Comparison of ENCODE assay signal across 1 cellular context in the genomic region with DNA sequence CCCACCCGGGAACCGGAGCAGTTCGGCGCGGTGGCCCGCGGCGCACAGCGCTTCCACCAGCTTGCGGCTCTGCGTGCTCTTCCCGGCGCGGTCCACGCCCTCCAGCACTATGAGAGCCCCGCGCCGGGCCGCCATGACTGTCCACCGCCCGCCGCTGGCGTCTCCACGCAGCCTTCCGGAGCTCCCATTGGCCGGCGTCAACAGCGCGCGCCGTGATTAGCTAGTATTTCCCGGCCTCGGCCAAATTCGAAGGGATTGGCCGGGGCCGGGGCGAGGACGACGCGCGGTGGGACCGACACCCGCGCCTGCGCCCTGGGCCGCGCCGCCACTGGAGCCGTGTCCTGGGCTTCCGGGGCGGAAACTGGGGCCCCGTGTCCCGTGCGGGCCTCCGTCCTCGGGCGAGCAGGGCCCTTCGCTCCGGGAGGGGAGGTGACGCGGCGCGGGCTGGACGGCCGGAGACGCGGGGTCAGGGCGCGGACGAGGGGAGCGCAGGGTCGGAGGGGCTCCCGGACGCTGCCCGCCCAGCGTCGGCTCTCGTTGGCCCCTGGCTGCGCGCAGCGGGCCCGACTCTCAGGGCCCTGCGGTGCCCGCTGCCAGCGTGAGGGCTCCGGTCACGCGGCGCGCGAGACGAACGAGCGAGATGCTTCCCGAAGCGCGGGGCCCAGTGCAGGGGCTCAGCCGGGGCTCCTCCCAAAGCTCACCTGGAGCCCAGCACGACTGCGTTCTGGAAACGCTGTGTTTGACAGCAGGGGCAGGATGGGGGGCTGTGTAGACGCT.
TF ChIP-seq lines count a peak whose summit lies in the region.

A gene with protein sequence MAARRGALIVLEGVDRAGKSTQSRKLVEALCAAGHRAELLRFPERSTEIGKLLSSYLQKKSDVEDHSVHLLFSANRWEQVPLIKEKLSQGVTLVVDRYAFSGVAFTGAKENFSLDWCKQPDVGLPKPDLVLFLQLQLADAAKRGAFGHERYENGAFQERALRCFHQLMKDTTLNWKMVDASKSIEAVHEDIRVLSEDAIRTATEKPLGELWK (minus strand): TSS at position 167 of the 777 bp plus-strand sequence. CDS start 32 bp downstream, at position 135.

TF ChIP-seq in K562, 482 proteins besides CTCF, POLR2A, EP300 and RAD21 (continued from another document and continues in another):
- TF ChIP-seq, protein P1, sequence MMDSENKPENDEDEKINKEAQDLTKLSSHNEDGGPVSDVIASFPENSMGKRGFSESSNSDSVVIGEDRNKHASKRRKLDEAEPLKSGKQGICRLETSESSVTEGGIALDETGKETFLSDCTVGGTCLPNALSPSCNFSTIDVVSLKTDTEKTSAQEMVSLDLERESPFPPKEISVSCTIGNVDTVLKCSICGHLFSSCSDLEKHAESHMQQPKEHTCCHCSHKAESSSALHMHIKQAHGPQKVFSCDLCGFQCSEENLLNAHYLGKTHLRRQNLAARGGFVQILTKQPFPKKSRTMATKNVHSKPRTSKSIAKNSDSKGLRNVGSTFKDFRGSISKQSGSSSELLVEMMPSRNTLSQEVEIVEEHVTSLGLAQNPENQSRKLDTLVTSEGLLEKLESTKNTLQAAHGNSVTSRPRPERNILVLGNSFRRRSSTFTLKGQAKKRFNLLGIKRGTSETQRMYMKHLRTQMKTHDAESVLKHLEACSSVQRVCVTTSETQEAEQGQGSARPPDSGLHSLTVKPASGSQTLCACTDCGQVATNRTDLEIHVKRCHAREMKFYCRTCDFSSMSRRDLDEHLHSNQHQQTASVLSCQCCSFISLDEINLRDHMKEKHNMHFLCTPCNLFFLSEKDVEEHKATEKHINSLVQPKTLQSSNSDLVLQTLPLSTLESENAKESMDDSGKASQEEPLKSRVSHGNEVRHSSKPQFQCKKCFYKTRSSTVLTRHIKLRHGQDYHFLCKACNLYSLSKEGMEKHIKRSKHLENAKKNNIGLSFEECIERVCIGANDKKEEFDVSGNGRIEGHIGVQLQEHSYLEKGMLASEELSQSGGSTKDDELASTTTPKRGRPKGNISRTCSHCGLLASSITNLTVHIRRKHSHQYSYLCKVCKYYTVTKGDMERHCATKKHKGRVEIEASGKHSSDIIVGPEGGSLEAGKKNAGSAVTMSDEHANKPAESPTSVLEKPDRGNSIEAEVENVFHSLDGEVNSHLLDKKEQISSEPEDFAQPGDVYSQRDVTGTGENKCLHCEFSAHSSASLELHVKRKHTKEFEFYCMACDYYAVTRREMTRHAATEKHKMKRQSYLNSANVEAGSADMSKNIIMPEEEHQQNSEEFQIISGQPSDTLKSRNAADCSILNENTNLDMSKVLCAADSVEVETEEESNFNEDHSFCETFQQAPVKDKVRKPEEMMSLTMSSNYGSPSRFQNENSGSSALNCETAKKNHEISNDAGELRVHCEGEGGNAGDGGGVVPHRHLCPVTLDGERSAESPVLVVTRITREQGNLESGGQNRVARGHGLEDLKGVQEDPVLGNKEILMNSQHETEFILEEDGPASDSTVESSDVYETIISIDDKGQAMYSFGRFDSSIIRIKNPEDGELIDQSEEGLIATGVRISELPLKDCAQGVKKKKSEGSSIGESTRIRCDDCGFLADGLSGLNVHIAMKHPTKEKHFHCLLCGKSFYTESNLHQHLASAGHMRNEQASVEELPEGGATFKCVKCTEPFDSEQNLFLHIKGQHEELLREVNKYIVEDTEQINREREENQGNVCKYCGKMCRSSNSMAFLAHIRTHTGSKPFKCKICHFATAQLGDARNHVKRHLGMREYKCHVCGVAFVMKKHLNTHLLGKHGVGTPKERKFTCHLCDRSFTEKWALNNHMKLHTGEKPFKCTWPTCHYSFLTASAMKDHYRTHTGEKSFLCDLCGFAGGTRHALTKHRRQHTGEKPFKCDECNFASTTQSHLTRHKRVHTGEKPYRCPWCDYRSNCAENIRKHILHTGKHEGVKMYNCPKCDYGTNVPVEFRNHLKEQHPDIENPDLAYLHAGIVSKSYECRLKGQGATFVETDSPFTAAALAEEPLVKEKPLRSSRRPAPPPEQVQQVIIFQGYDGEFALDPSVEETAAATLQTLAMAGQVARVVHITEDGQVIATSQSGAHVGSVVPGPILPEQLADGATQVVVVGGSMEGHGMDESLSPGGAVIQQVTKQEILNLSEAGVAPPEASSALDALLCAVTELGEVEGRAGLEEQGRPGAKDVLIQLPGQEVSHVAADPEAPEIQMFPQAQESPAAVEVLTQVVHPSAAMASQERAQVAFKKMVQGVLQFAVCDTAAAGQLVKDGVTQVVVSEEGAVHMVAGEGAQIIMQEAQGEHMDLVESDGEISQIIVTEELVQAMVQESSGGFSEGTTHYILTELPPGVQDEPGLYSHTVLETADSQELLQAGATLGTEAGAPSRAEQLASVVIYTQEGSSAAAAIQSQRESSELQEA (IDR thresholded peaks at IDR 0.05; ENCODE audit: low read depth) = peak; percentile 89
- TF ChIP-seq TCF7 (IDR thresholded peaks at IDR 0.05; ENCODE audit: borderline replicate concordance) (no peak), TBL1XR1 (IDR thresholded peaks at IDR 0.05; ENCODE audit: low read length in 2 of 2) (no peak; a peak in 1 of 4 replicates), PCBP1 (IDR thresholded peaks at IDR 0.05; ENCODE audit: low read depth, low read length, poor library complexity, severe bottlenecking) (no peak), POLR2G (IDR thresholded peaks at IDR 0.05; ENCODE audit: low read depth, low read length) (peak; percentile 96), CBX8 (IDR thresholded peaks at IDR 0.05; ENCODE audit: borderline replicate concordance, extremely low read depth, low read depth, low read length, poor library complexity, severe bottlenecking) (no peak), NCOA2 (IDR thresholded peaks at IDR 0.05; ENCODE audit: partially characterized antibody in 2 of 2) (no peak), HDAC3 (IDR thresholded peaks at IDR 0.05; ENCODE audit: borderline replicate concordance, partially characterized antibody) (no peak), CCNT2 (IDR thresholded peaks at IDR 0.05; ENCODE audit: borderline replicate concordance, extremely low read depth, insufficient read length, low read depth, low read length) (peak; percentile 81), NRF1 (conservative IDR thresholded peaks at IDR 0.05 in 1 of 2, IDR thresholded peaks at IDR 0.05 in 1 of 2) (peak; percentile 96 to 97), BMI1 (IDR thresholded peaks at IDR 0.05; ENCODE audit: low read length) (no peak), CC2D1A (IDR thresholded peaks at IDR 0.05) (no peak), MYC (IDR thresholded peaks at IDR 0.05; ENCODE audit: low read depth, low read length) (peak; percentile 44; the same call in 1 of the 2 replicates), MYC (CRISPR knock-in tag; IDR thresholded peaks at IDR 0.05; ENCODE audit: borderline replicate concordance, low read depth) (no peak), PML (IDR thresholded peaks at IDR 0.05; ENCODE audit: low read length) (peak; percentile 46; the same call in 1 of the 2 replicates), MAZ (CRISPR knock-in tag; conservative IDR thresholded peaks at IDR 0.05 in 1 of 2, IDR thresholded peaks at IDR 0.05 in 1 of 2) (peak; percentile 57 to 68; a peak in 2 of 4 replicates), MYBL2 (IDR thresholded peaks at IDR 0.05; ENCODE audit: low read depth) (peak; percentile 70), MYBL2 (CRISPR knock-in tag; IDR thresholded peaks at IDR 0.05; ENCODE audit: borderline replicate concordance) (no peak), GATA2 (CRISPR knock-in tag; IDR thresholded peaks at IDR 0.05) (no peak), HDGF (IDR thresholded peaks at IDR 0.05) (no peak), ZKSCAN1 (IDR thresholded peaks at IDR 0.05; ENCODE audit: low read depth, low read length) (no peak)
- TF ChIP-seq, protein P2, sequence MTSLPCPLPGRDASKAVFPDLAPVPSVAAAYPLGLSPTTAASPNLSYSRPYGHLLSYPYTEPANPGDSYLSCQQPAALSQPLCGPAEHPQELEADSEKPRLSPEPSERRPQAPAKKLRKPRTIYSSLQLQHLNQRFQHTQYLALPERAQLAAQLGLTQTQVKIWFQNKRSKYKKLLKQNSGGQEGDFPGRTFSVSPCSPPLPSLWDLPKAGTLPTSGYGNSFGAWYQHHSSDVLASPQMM (CRISPR knock-in tag; IDR thresholded peaks at IDR 0.05) = no peak
- TF ChIP-seq, protein P3, sequence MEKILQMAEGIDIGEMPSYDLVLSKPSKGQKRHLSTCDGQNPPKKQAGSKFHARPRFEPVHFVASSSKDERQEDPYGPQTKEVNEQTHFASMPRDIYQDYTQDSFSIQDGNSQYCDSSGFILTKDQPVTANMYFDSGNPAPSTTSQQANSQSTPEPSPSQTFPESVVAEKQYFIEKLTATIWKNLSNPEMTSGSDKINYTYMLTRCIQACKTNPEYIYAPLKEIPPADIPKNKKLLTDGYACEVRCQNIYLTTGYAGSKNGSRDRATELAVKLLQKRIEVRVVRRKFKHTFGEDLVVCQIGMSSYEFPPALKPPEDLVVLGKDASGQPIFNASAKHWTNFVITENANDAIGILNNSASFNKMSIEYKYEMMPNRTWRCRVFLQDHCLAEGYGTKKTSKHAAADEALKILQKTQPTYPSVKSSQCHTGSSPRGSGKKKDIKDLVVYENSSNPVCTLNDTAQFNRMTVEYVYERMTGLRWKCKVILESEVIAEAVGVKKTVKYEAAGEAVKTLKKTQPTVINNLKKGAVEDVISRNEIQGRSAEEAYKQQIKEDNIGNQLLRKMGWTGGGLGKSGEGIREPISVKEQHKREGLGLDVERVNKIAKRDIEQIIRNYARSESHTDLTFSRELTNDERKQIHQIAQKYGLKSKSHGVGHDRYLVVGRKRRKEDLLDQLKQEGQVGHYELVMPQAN (IDR thresholded peaks at IDR 0.05; ENCODE audit: borderline replicate concordance) = no peak; the same call in 1 of the 2 replicates
- TF ChIP-seq, protein P4, sequence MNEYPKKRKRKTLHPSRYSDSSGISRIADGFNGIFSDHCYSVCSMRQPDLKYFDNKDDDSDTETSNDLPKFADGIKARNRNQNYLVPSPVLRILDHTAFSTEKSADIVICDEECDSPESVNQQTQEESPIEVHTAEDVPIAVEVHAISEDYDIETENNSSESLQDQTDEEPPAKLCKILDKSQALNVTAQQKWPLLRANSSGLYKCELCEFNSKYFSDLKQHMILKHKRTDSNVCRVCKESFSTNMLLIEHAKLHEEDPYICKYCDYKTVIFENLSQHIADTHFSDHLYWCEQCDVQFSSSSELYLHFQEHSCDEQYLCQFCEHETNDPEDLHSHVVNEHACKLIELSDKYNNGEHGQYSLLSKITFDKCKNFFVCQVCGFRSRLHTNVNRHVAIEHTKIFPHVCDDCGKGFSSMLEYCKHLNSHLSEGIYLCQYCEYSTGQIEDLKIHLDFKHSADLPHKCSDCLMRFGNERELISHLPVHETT (CRISPR knock-in tag; conservative IDR thresholded peaks at IDR 0.05 in 1 of 2, IDR thresholded peaks at IDR 0.05 in 1 of 2) = peak in 1 of 2 experiments; percentile 84; a peak in 2 of 4 replicates
- TF ChIP-seq, protein P5, sequence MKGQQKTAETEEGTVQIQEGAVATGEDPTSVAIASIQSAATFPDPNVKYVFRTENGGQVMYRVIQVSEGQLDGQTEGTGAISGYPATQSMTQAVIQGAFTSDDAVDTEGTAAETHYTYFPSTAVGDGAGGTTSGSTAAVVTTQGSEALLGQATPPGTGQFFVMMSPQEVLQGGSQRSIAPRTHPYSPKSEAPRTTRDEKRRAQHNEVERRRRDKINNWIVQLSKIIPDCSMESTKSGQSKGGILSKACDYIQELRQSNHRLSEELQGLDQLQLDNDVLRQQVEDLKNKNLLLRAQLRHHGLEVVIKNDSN (CRISPR knock-in tag; IDR thresholded peaks at IDR 0.05) = 0 out of 2 replicates have a peak, but pooled peaks have one; percentile 34
- TF ChIP-seq, protein P6, sequence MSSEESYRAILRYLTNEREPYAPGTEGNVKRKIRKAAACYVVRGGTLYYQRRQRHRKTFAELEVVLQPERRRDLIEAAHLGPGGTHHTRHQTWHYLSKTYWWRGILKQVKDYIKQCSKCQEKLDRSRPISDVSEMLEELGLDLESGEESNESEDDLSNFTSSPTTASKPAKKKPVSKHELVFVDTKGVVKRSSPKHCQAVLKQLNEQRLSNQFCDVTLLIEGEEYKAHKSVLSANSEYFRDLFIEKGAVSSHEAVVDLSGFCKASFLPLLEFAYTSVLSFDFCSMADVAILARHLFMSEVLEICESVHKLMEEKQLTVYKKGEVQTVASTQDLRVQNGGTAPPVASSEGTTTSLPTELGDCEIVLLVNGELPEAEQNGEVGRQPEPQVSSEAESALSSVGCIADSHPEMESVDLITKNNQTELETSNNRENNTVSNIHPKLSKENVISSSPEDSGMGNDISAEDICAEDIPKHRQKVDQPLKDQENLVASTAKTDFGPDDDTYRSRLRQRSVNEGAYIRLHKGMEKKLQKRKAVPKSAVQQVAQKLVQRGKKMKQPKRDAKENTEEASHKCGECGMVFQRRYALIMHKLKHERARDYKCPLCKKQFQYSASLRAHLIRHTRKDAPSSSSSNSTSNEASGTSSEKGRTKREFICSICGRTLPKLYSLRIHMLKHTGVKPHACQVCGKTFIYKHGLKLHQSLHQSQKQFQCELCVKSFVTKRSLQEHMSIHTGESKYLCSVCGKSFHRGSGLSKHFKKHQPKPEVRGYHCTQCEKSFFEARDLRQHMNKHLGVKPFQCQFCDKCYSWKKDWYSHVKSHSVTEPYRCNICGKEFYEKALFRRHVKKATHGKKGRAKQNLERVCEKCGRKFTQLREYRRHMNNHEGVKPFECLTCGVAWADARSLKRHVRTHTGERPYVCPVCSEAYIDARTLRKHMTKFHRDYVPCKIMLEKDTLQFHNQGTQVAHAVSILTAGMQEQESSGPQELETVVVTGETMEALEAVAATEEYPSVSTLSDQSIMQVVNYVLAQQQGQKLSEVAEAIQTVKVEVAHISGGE (CRISPR knock-in tag; IDR thresholded peaks at IDR 0.05) = peak in 1 of 3 experiments; percentile 91; a peak in 2 of 6 replicates
- TF ChIP-seq, protein P7, sequence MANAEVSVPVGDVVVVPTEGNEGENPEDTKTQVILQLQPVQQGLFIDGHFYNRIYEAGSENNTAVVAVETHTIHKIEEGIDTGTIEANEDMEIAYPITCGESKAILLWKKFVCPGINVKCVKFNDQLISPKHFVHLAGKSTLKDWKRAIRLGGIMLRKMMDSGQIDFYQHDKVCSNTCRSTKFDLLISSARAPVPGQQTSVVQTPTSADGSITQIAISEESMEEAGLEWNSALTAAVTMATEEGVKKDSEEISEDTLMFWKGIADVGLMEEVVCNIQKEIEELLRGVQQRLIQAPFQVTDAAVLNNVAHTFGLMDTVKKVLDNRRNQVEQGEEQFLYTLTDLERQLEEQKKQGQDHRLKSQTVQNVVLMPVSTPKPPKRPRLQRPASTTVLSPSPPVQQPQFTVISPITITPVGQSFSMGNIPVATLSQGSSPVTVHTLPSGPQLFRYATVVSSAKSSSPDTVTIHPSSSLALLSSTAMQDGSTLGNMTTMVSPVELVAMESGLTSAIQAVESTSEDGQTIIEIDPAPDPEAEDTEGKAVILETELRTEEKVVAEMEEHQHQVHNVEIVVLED (CRISPR knock-in tag; IDR thresholded peaks at IDR 0.05) = peak; percentile 95
